In genomic region chr14:70808023-70808401, GRCh38 we compare ENCODE assay signal across 8 cellular contexts. TPM values are rescaled to one million over a fixed set of nuclear protein-coding genes. Genes with fewer than 3 reads are reported as not detected.
DNase-seq lines count a peak whose midpoint lies in the region; ATAC-seq and TF ChIP-seq lines count a peak whose summit lies in the region.

No MANE protein-coding gene starts in this region.

- H3K27me3 ChIP-seq in Panc1 (ENCODE audit: control insufficient read depth, insufficient read depth, low read length) = no peaks in the 10 kb centered on the region

- BruUV-seq in Panc1 (replicated peaks; lab: Mats Ljungman, UMichigan) = no TSS peak

- H3K27me3 Mint-ChIP-seq in activated naive CD8-positive, alpha-beta T cell = no peaks in the 10 kb centered on the region

- H3K4me3 ChIP-seq in Panc1 (ENCODE audit: low read depth in 2 of 2, low read length in 2 of 2) = peak overlapping the region; percentile 62 to 83

- H3K9me3 Mint-ChIP-seq in activated naive CD8-positive, alpha-beta T cell (ENCODE audit: low read depth) = no peaks in the 10 kb centered on the region

- in situ Hi-C loops in Panc1 (cut with HindIII; ENCODE audit: low pct_unique_long_range_greater_than_20kb, low sequenced_read_pairs) = no loop called here

- DNase-seq in NOMO-1 (lab: John Stamatoyannopoulos, UW; ENCODE audit: unreplicated experiment in 2 of 2) (peak; percentile 11 to 17), NOMO-1 treated with dmso at 0.1 percent for 144 hours (lab: John Stamatoyannopoulos, UW; ENCODE audit: unreplicated experiment) (no peak), Panc1 (ENCODE audit: low read depth, low spot score) (no peak), left kidney (ENCODE audit: low read depth, low spot score) (peak; percentile 76), retina (no peak)
- peak; percentile 27 for DNase-seq in stimulated activated CD8-positive, alpha-beta memory T cell treated with anti-CD3 and anti-CD28 coated beads, Interleukin-4, amount 100 ng/mL, for 24 hours (ENCODE audit: low read depth)

- CTCF ChIA-PET in Panc1 (lab: Charles Lee) = no interaction called here

- H3K4me1 Mint-ChIP-seq in activated naive CD8-positive, alpha-beta T cell (ENCODE audit: low read depth) = peaks cover 17% of the 10 kb centered on the region

- intact Hi-C loops in Panc1 (cut with micrococcal nuclease; ENCODE audit: unreplicated experiment) = no loop called here

- H3K36me3 Mint-ChIP-seq in activated naive CD8-positive, alpha-beta T cell = peaks cover 2% of the 10 kb centered on the region

- TF ChIP-seq CTCF in Panc1 (IDR thresholded peaks at IDR 0.05) = no peak

- POLR2A ChIA-PET in Panc1 (lab: Charles Lee) = interaction anchor here (0.6 to 0.7 kb wide), 2 partner anchors 9 to 23 kb away, joined by 3 read pairs; no protein-coding TSS in a partner anchor

- H3K4me1 ChIP-seq in Panc1 (ENCODE audit: control insufficient read depth, insufficient read depth, low read length) = peaks cover 15% of the 10 kb centered on the region

- peak overlapping the region; percentile 93 for H3K4me3 Mint-ChIP-seq in activated naive CD8-positive, alpha-beta T cell

- peak overlapping the region; percentile 93 for H3K27ac Mint-ChIP-seq in activated naive CD8-positive, alpha-beta T cell

- H3K27ac ChIP-seq in Panc1 (ENCODE audit: low read length) = peak overlapping the region; percentile 83

- H3K9me3 ChIP-seq in Panc1 (ENCODE audit: control insufficient read depth, insufficient read depth, low read depth, low read length) = no peaks in the 10 kb centered on the region

- H3K36me3 ChIP-seq in Panc1 (ENCODE audit: control insufficient read depth, insufficient read depth, low read length) = no peaks in the 10 kb centered on the region; the same call in 1 of the 2 replicates

- peak; percentile 57 for ATAC-seq in Panc1
- ATAC-seq in GM21576 (IDR thresholded peaks at IDR 0.05; ENCODE audit: unreplicated experiment) = no peak

RNA-seq across cellular contexts. Expression of gene MAP3K9, which starts 1.3 kb away (rescaled TPM):
- total RNA-seq in Panc1 (2021; ENCODE audit: unreplicated experiment) = 12.1 TPM
- 7.2 TPM for polyA plus RNA-seq in Panc1 (2012; ENCODE audit: insufficient read length)

Comparison
In these comparisons a context has a peak if more than half of its experiments do, and no peak if none do; other contexts are left out.
1. DNase-seq: peak in NOMO-1 (2 of 2), left kidney (single experiment) and stimulated activated CD8-positive, alpha-beta memory T cell treated with anti-CD3 and anti-CD28 coated beads, Interleukin-4, amount 100 ng/mL, for 24 hours (single experiment); none in NOMO-1 treated with dmso at 0.1 percent for 144 hours (single experiment), Panc1 (single experiment) and retina (single experiment).